ENCODE assay signal across 15 cellular contexts in the genomic region with DNA sequence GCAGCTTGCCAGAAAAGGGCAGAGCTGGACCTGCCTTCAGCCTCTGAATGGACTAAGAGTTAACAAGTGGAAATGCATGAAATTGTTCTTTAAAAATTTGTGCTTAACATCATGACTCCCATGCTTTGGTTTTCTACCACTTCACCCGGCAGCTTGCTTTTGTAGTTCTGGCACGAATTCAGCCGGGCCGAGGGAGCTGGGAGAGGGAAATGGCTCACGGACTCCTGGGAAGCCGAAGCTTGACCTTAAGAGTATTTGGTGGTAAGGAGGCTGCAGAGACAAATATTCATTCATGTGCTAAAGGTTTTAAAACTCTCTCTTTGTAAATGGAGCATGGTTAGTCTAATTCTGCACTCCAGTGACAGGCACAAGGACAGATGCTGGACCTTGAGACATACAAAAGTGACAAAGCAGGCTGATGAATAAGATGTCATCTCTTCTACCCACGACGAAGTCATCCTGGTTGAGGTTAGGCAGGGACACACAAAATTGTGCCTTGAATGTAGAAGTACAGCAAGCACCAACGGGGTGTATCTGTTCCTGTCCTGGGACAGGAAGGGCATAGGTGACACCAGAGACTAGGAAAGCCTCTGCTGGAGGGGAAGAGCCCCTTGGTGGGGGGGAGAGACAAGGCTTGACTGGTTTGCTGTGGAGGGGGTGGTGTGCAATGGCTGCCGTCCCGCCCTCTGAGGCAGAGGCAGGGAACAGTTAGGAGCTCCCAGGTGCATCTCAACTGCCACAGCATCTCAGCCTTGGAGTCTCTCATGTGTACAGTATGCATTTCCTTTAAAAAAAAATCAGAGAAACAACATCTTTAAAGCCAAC. TPM values are rescaled to one million over a fixed set of nuclear protein-coding genes. Genes with fewer than 3 reads are reported as not detected.
DNase-seq lines count a peak whose midpoint lies in the region; TF ChIP-seq lines count a peak whose summit lies in the region.
"Had no signal": no experiment of that assay in that cellular context is flagged by ENCODE, and none has a peak within 500 bp of the region (broad histone marks: within the 10 kb centered on the region; RNA-seq: fewer than 3 reads in every experiment).

No MANE protein-coding gene starts in this region.

- H3K9me3 ChIP-seq in KOPT-K1 (ENCODE audit: insufficient read depth, low read length, poor library complexity, severe bottlenecking) (no peaks in the 10 kb centered on the region), SJCRH30 (replicated peaks) (no peaks in the 10 kb centered on the region)
- H3K9me3 ChIP-seq: heart left ventricle had no signal

- in situ Hi-C loops in astrocyte of the spinal cord (cut with HindIII; ENCODE audit: low sequenced_read_pairs): no loop called here

- no peaks in the 10 kb centered on the region for H3K4me1 ChIP-seq in SJCRH30
- H3K4me1 ChIP-seq: heart left ventricle had no signal

- DNase-seq in activated naive CD4-positive, alpha-beta T cell treated with anti-CD3 and anti-CD28 coated beads, Interleukin-2, amount 10 ng/mL, durations not matched to agents 7 days and 5 days: no peak
- DNase-seq in astrocyte of the spinal cord (ENCODE audit: low read depth, low spot score) (peak; percentile 67), SJCRH30 (no peak), OCI-M2 (lab: John Stamatoyannopoulos, UW; ENCODE audit: unreplicated experiment) (no peak)
- no peak for DNase-seq in stimulated activated CD4-positive, alpha-beta T cell treated with anti-CD3 and anti-CD28 coated beads, Interleukin-2, amount 100 ng/mL, for 24 hours
- DNase-seq: erythroblast, H9, heart left ventricle, Kasumi-1, NCI-H187 treated with DMSO at 0.1 percent for 48 hours, NCI-H526, RPMI8226 had no signal

- CTCF ChIA-PET in activated naive CD4-positive, alpha-beta T cell treated with anti-CD3 and anti-CD28 coated beads, Interleukin-2, amount 10 ng/mL, durations not matched to agents 7 days and 5 days (lab: Charles Lee): interaction anchor here (0.6 to 1.1 kb wide), 3 partner anchors 15 to 35 kb away, joined by 3 to 4 read pairs (median 3); no protein-coding TSS in a partner anchor

- H3K4me3 ChIP-seq in astrocyte of the spinal cord (ENCODE audit: low read depth, low read length): no peak overlapping the region
- H3K4me3 ChIP-seq in SJCRH30: no peak overlapping the region
- H3K4me3 ChIP-seq: heart left ventricle had no signal

- peak overlapping the region; percentile 95 for H3K27ac ChIP-seq in KOPT-K1 (ENCODE audit: low read depth, low read length, poor library complexity, severe bottlenecking)
- no peak overlapping the region for H3K27ac ChIP-seq in SJCRH30
- H3K27ac ChIP-seq: heart left ventricle had no signal

- no peaks in the 10 kb centered on the region for H3K27me3 Mint-ChIP-seq in activated naive CD4-positive, alpha-beta T cell treated with anti-CD3 and anti-CD28 coated beads, Interleukin-2, amount 50 U/mL, for 24 hours
- H3K27me3 Mint-ChIP-seq in activated naive CD4-positive, alpha-beta T cell treated with anti-CD3 and anti-CD28 coated beads, Interleukin-2, amount 10 ng/mL, durations not matched to agents 7 days and 5 days: no peaks in the 10 kb centered on the region
- H3K27me3 Mint-ChIP-seq in stimulated activated naive CD8-positive, alpha-beta T cell treated with anti-CD3 and anti-CD28 coated beads, Interleukin-15, Interleukin-2, amounts not matched to agents 100 ng/mL and 50 ng/mL, for 24 hours: no peaks in the 10 kb centered on the region

- H3K36me3 ChIP-seq in KOPT-K1 (ENCODE audit: insufficient read depth, low read length) (no peaks in the 10 kb centered on the region), SJCRH30 (no peaks in the 10 kb centered on the region)

- H3K4me3 Mint-ChIP-seq in activated naive CD4-positive, alpha-beta T cell treated with anti-CD3 and anti-CD28 coated beads, Interleukin-2, amount 50 U/mL, for 24 hours: no peak overlapping the region
- H3K4me3 Mint-ChIP-seq in activated naive CD4-positive, alpha-beta T cell treated with anti-CD3 and anti-CD28 coated beads, Interleukin-2, amount 10 ng/mL, durations not matched to agents 7 days and 5 days: no peak overlapping the region
- no peak overlapping the region for H3K4me3 Mint-ChIP-seq in stimulated activated naive CD8-positive, alpha-beta T cell treated with anti-CD3 and anti-CD28 coated beads, Interleukin-15, Interleukin-2, amounts not matched to agents 100 ng/mL and 50 ng/mL, for 24 hours
- H3K4me3 Mint-ChIP-seq: H9 had no signal

- no peaks in the 10 kb centered on the region for H3K27me3 ChIP-seq in SJCRH30
- H3K27me3 ChIP-seq: heart left ventricle had no signal

- peak overlapping the region; percentile 43 for H3K27ac Mint-ChIP-seq in activated naive CD4-positive, alpha-beta T cell treated with anti-CD3 and anti-CD28 coated beads, Interleukin-2, amount 50 U/mL, for 24 hours
- no peak overlapping the region for H3K27ac Mint-ChIP-seq in activated naive CD4-positive, alpha-beta T cell treated with anti-CD3 and anti-CD28 coated beads, Interleukin-2, amount 10 ng/mL, durations not matched to agents 7 days and 5 days
- peak overlapping the region; percentile 41 for H3K27ac Mint-ChIP-seq in stimulated activated naive CD8-positive, alpha-beta T cell treated with anti-CD3 and anti-CD28 coated beads, Interleukin-15, Interleukin-2, amounts not matched to agents 100 ng/mL and 50 ng/mL, for 24 hours

- H3K36me3 Mint-ChIP-seq in activated naive CD4-positive, alpha-beta T cell treated with anti-CD3 and anti-CD28 coated beads, Interleukin-2, amount 50 U/mL, for 24 hours: no peaks in the 10 kb centered on the region
- no peaks in the 10 kb centered on the region for H3K36me3 Mint-ChIP-seq in activated naive CD4-positive, alpha-beta T cell treated with anti-CD3 and anti-CD28 coated beads, Interleukin-2, amount 10 ng/mL, durations not matched to agents 7 days and 5 days
- peaks cover 6% of the 10 kb centered on the region for H3K36me3 Mint-ChIP-seq in stimulated activated naive CD8-positive, alpha-beta T cell treated with anti-CD3 and anti-CD28 coated beads, Interleukin-15, Interleukin-2, amounts not matched to agents 100 ng/mL and 50 ng/mL, for 24 hours (ENCODE audit: low read depth)

- TF ChIP-seq CTCF in astrocyte of the spinal cord (IDR thresholded peaks at IDR 0.05; ENCODE audit: low read depth, low read length): no peak

- no peaks in the 10 kb centered on the region for H3K9me3 Mint-ChIP-seq in activated naive CD4-positive, alpha-beta T cell treated with anti-CD3 and anti-CD28 coated beads, Interleukin-2, amount 50 U/mL, for 24 hours
- H3K9me3 Mint-ChIP-seq in activated naive CD4-positive, alpha-beta T cell treated with anti-CD3 and anti-CD28 coated beads, Interleukin-2, amount 10 ng/mL, durations not matched to agents 7 days and 5 days: no peaks in the 10 kb centered on the region
- H3K9me3 Mint-ChIP-seq in stimulated activated naive CD8-positive, alpha-beta T cell treated with anti-CD3 and anti-CD28 coated beads, Interleukin-15, Interleukin-2, amounts not matched to agents 100 ng/mL and 50 ng/mL, for 24 hours: no peaks in the 10 kb centered on the region
- H3K9me3 Mint-ChIP-seq: H9 had no signal

- H3K4me1 Mint-ChIP-seq in activated naive CD4-positive, alpha-beta T cell treated with anti-CD3 and anti-CD28 coated beads, Interleukin-2, amount 50 U/mL, for 24 hours: peaks cover 33% of the 10 kb centered on the region
- peaks cover 31% of the 10 kb centered on the region for H3K4me1 Mint-ChIP-seq in activated naive CD4-positive, alpha-beta T cell treated with anti-CD3 and anti-CD28 coated beads, Interleukin-2, amount 10 ng/mL, durations not matched to agents 7 days and 5 days
- peaks cover 51% of the 10 kb centered on the region for H3K4me1 Mint-ChIP-seq in stimulated activated naive CD8-positive, alpha-beta T cell treated with anti-CD3 and anti-CD28 coated beads, Interleukin-15, Interleukin-2, amounts not matched to agents 100 ng/mL and 50 ng/mL, for 24 hours (ENCODE audit: low read depth)
- H3K4me1 Mint-ChIP-seq: H9 had no signal

RNA-seq across cellular contexts. Expression of a gene that starts 17.4 kb away (rescaled TPM):
- total RNA-seq in SJCRH30 (2014; rRNA removed; shearing (Covaris generic)): 3.2 TPM in 2 replicates
